Comparison of ENCODE assay signal across 7 cellular contexts in genomic region chr2:111271647-111272304, GRCh38.
DNase-seq lines count a peak whose midpoint lies in the region; ATAC-seq, FAIRE-seq and TF ChIP-seq lines count a peak whose summit lies in the region.
"Not testable (repeated sequence)": the region's sequence is repeated elsewhere in the genome, so short reads cannot be mapped to it uniquely, and the experiment has no call there.

No MANE protein-coding gene starts in this region.

- H3K27me3 Mint-ChIP-seq in activated CD8-positive, alpha-beta T cell treated with anti-CD3 and anti-CD28 coated beads for 36 hours; stimulated activated naive CD8-positive, alpha-beta T cell treated with anti-CD3 and anti-CD28 coated beads, Interleukin-15, amount 100 ng/mL, for 72 hours: not testable (repeated sequence)

- not testable (repeated sequence) for TF ChIP-seq POLR2A in H54 (IDR thresholded peaks at IDR 0.05; ENCODE audit: low read depth, low read length)

- H3F3A ChIP-seq in PC-3 (ENCODE audit: low read length, unreplicated experiment) = not testable (repeated sequence)

- not testable (repeated sequence) for H3K9me3 Mint-ChIP-seq in activated CD8-positive, alpha-beta T cell treated with anti-CD3 and anti-CD28 coated beads for 36 hours; activated naive CD4-positive, alpha-beta T cell treated with anti-CD3 and anti-CD28 coated beads, Interleukin-2, amount 50 U/mL, for 72 hours; stimulated activated naive CD8-positive, alpha-beta T cell treated with anti-CD3 and anti-CD28 coated beads, Interleukin-15, amount 100 ng/mL, for 72 hours

- H3K23ac ChIP-seq in trophoblast cell (ENCODE audit: low read length) = not testable (repeated sequence)

- not testable (repeated sequence) for H3K18ac ChIP-seq in trophoblast cell (ENCODE audit: low read length)

- ATAC-seq in PC-3 (peak; percentile 95), esophagus mucosa (peak; percentile 94)
- ATAC-seq in activated CD8-positive, alpha-beta T cell treated with anti-CD3 and anti-CD28 coated beads for 36 hours = peak; percentile 65
- peak; percentile 78 to 81 for ATAC-seq in activated naive CD4-positive, alpha-beta T cell treated with anti-CD3 and anti-CD28 coated beads, Interleukin-2, amount 50 U/mL, for 72 hours
- peak; percentile 83 for ATAC-seq in stimulated activated naive CD8-positive, alpha-beta T cell treated with anti-CD3 and anti-CD28 coated beads, Interleukin-15, amount 100 ng/mL, for 72 hours

- not testable (repeated sequence) for H4K8ac ChIP-seq in trophoblast cell (ENCODE audit: low read depth, low read length)

- H3K9me3 ChIP-seq in PC-3 (ENCODE audit: low read length); trophoblast cell (ENCODE audit: insufficient read depth, low read depth, low read length): not testable (repeated sequence)

- intact Hi-C loops in PC-3 (cut with micrococcal nuclease); activated CD8-positive, alpha-beta T cell treated with anti-CD3 and anti-CD28 coated beads for 36 hours (cut with micrococcal nuclease): not testable (repeated sequence)

- not testable (repeated sequence) for H3K4me1 ChIP-seq in PC-3 (ENCODE audit: insufficient read depth, low read length); trophoblast cell (ENCODE audit: control insufficient read depth in 1 of 2, insufficient read depth in 2 of 2, low read length in 2 of 2)

- H2BK120ac ChIP-seq in trophoblast cell (ENCODE audit: insufficient read depth, low read length, poor library complexity) = peak overlapping the region; percentile 51

- not testable (repeated sequence) for H3K4me1 Mint-ChIP-seq in activated CD8-positive, alpha-beta T cell treated with anti-CD3 and anti-CD28 coated beads for 36 hours (ENCODE audit: low read depth); stimulated activated naive CD8-positive, alpha-beta T cell treated with anti-CD3 and anti-CD28 coated beads, Interleukin-15, amount 100 ng/mL, for 72 hours

- not testable (repeated sequence) for H3K79me2 ChIP-seq in PC-3 (ENCODE audit: low read length); trophoblast cell (ENCODE audit: control insufficient read depth, insufficient read depth, low read length, poor library complexity)

- H3K4me2 ChIP-seq in PC-3 (ENCODE audit: low read length); trophoblast cell (ENCODE audit: low read length): not testable (repeated sequence)

- CTCF ChIA-PET in PC-3 (lab: Charles Lee); activated CD8-positive, alpha-beta T cell treated with anti-CD3 and anti-CD28 coated beads for 36 hours (lab: Charles Lee): not testable (repeated sequence)

- H3K36me3 Mint-ChIP-seq in activated CD8-positive, alpha-beta T cell treated with anti-CD3 and anti-CD28 coated beads for 36 hours (ENCODE audit: low read depth); activated naive CD4-positive, alpha-beta T cell treated with anti-CD3 and anti-CD28 coated beads, Interleukin-2, amount 50 U/mL, for 72 hours: not testable (repeated sequence)

- H3K27ac ChIP-seq in PC-3 (ENCODE audit: low read length) = 0 out of 2 replicates have a peak overlapping the region, but pooled peaks have one; percentile 20
- H3K27ac ChIP-seq in trophoblast cell (ENCODE audit: low read depth, low read length) = not testable (repeated sequence)

- TF ChIP-seq CTCF in PC-3 (conservative IDR thresholded peaks at IDR 0.05; ENCODE audit: low read depth, low read length); activated CD8-positive, alpha-beta T cell treated with anti-CD3 and anti-CD28 coated beads for 36 hours (IDR thresholded peaks at IDR 0.05): not testable (repeated sequence)

- not testable (repeated sequence) for H3K9ac ChIP-seq in PC-3 (ENCODE audit: low read length); trophoblast cell (ENCODE audit: low read length)

- FAIRE-seq in H54 (lab: Jason Lieb, UNC) = peak; percentile 84

- WGBS in trophoblast cell (ENCODE audit: extremely low coverage, insufficient coverage, insufficient read length) = no CpG with 5 or more reads among the region's 8 CpGs

- H3K14ac ChIP-seq in trophoblast cell (ENCODE audit: low read length) = not testable (repeated sequence)

- H3K79me1 ChIP-seq in trophoblast cell (ENCODE audit: low read length) = not testable (repeated sequence)

- H2AFZ ChIP-seq in PC-3 (ENCODE audit: low read length); trophoblast cell (ENCODE audit: insufficient read depth, low read length, poor library complexity): not testable (repeated sequence)

- H3K27ac Mint-ChIP-seq in activated CD8-positive, alpha-beta T cell treated with anti-CD3 and anti-CD28 coated beads for 36 hours; activated naive CD4-positive, alpha-beta T cell treated with anti-CD3 and anti-CD28 coated beads, Interleukin-2, amount 50 U/mL, for 72 hours; stimulated activated naive CD8-positive, alpha-beta T cell treated with anti-CD3 and anti-CD28 coated beads, Interleukin-15, amount 100 ng/mL, for 72 hours: not testable (repeated sequence)

- H2BK12ac ChIP-seq in trophoblast cell (ENCODE audit: low read length) = not testable (repeated sequence)

- not testable (repeated sequence) for BruUV-seq in PC-3 (replicated peaks; lab: Mats Ljungman, UMichigan)

- not testable (repeated sequence) for H3K27me3 ChIP-seq in PC-3 (ENCODE audit: low read length); trophoblast cell (ENCODE audit: insufficient read depth, low read length)

- H3K9me2 ChIP-seq in PC-3 (replicated peaks; ENCODE audit: low read length) = not testable (repeated sequence)

- not testable (repeated sequence) for H3K36me3 ChIP-seq in PC-3 (ENCODE audit: low read depth, low read length); trophoblast cell (ENCODE audit: control insufficient read depth in 1 of 2, insufficient read depth in 2 of 2, low read length in 2 of 2)

- H2AK5ac ChIP-seq in trophoblast cell (ENCODE audit: low read length) = not testable (repeated sequence)

- not testable (repeated sequence) for H3K4ac ChIP-seq in trophoblast cell (ENCODE audit: low read depth, low read length)

- H2BK5ac ChIP-seq in trophoblast cell (ENCODE audit: low read depth, low read length, poor library complexity) = not testable (repeated sequence)

- not testable (repeated sequence) for H3K4me3 Mint-ChIP-seq in activated CD8-positive, alpha-beta T cell treated with anti-CD3 and anti-CD28 coated beads for 36 hours; stimulated activated naive CD8-positive, alpha-beta T cell treated with anti-CD3 and anti-CD28 coated beads, Interleukin-15, amount 100 ng/mL, for 72 hours

- POLR2A ChIA-PET in PC-3 (lab: Charles Lee; ENCODE audit: unreplicated experiment); activated CD8-positive, alpha-beta T cell treated with anti-CD3 and anti-CD28 coated beads for 36 hours (lab: Charles Lee): not testable (repeated sequence)

- not testable (repeated sequence) for H4K91ac ChIP-seq in trophoblast cell (ENCODE audit: low read depth, low read length)

- not testable (repeated sequence) for DNase-seq in H54 (ENCODE audit: insufficient read length, low spot score); activated CD8-positive, alpha-beta T cell treated with anti-CD3 and anti-CD28 coated beads for 36 hours; activated naive CD4-positive, alpha-beta T cell treated with anti-CD3 and anti-CD28 coated beads, Interleukin-2, amount 50 U/mL, for 72 hours (ENCODE audit: low spot score in 2 of 2); trophoblast cell; stimulated activated naive CD8-positive, alpha-beta T cell treated with anti-CD3 and anti-CD28 coated beads, Interleukin-15, amount 100 ng/mL, for 72 hours
- peak; percentile 19 for DNase-seq in PC-3

- not testable (repeated sequence) for H3K4me3 ChIP-seq in PC-3 (ENCODE audit: low read length); trophoblast cell (ENCODE audit: low read depth, low read length)

- H4K20me1 ChIP-seq in PC-3 (ENCODE audit: low read length) = not testable (repeated sequence)

- H4K12ac ChIP-seq in trophoblast cell (ENCODE audit: low read depth, low read length) = not testable (repeated sequence)
